1 cellular context compared by ENCODE assay signal in the genomic region with DNA sequence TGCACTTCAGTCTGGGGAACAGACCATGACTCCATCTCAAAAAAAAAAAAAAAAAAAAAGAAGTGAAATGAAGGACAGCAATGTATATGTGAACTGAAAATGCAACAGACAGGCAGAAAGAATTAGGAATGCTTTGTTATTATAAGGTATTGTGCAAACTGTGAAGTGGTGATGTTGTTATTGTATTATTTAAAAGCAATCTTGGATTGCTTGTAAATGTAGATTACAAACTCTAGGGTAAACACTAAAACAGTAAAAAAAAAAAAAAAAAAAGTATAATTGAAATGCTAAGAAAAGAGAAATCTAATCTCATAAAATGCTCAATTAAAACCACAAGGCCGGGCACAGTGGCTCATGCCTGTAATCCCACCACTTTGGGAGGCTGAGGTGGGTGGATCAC.
TF ChIP-seq lines count a peak whose summit lies in the region.

No MANE protein-coding gene starts in this region.

TF ChIP-seq in HEK293, 187 proteins besides CTCF, POLR2A, EP300 and RAD21 (continued from another document):
- peak; percentile 66; the same call in 1 of the 2 replicates for TF ChIP-seq ZNF121 (tag by site-specific recombination; IDR thresholded peaks at IDR 0.05)
- TF ChIP-seq, protein P1, sequence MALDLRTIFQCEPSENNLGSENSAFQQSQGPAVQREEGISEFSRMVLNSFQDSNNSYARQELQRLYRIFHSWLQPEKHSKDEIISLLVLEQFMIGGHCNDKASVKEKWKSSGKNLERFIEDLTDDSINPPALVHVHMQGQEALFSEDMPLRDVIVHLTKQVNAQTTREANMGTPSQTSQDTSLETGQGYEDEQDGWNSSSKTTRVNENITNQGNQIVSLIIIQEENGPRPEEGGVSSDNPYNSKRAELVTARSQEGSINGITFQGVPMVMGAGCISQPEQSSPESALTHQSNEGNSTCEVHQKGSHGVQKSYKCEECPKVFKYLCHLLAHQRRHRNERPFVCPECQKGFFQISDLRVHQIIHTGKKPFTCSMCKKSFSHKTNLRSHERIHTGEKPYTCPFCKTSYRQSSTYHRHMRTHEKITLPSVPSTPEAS (tag by site-specific recombination; IDR thresholded peaks at IDR 0.05): no peak
- TF ChIP-seq ZNF558 (tag by site-specific recombination; IDR thresholded peaks at IDR 0.05): no peak
- 0 out of 2 replicates have a peak, but pooled peaks have one; percentile 21 for TF ChIP-seq ZBTB17 (tag by site-specific recombination; IDR thresholded peaks at IDR 0.05)
- no peak for TF ChIP-seq ZNF747 (tag by site-specific recombination; IDR thresholded peaks at IDR 0.05)
- TF ChIP-seq ZNF791 (tag by site-specific recombination; IDR thresholded peaks at IDR 0.05): no peak
- TF ChIP-seq ZSCAN23 (tag by site-specific recombination; IDR thresholded peaks at IDR 0.05): no peak
- no peak for TF ChIP-seq ZNF394 (tag by site-specific recombination; IDR thresholded peaks at IDR 0.05; ENCODE audit: borderline replicate concordance)
- TF ChIP-seq ZNF837 (tag by site-specific recombination; IDR thresholded peaks at IDR 0.05): no peak
- TF ChIP-seq TRIM28 (IDR thresholded peaks at IDR 0.05; ENCODE audit: borderline replicate concordance, low read length): no peak
